ENCODE assay signal across 8 cellular contexts in genomic region chr1:120069067-120069919, GRCh38. TPM values are rescaled to one million over a fixed set of nuclear protein-coding genes. Genes with fewer than 3 reads are reported as not detected.
DNase-seq lines count a peak whose midpoint lies in the region; ATAC-seq and TF ChIP-seq lines count a peak whose summit lies in the region.
"Not testable (repeated sequence)": the region's sequence is repeated elsewhere in the genome, so short reads cannot be mapped to it uniquely, and the experiment has no call there.

TSS of gene NOTCH2 (minus strand) at chr1:120069662. CDS start at chr1:120069406, 256 bp downstream.

- 0 to 1% methylated on average over 17 to 70 of the region's 95 CpGs for WGBS in aorta, 2 donors

- H3K27ac ChIP-seq in aorta (ENCODE audit: low read depth in 1 of 2, low read length in 2 of 2), result peak within 1 kb of the TSS; percentile 43 to 67

- TF ChIP-seq POLR2A in NB4 (IDR thresholded peaks at IDR 0.05; ENCODE audit: extremely low read depth, insufficient read length); erythroblast (IDR thresholded peaks at IDR 0.05; ENCODE audit: low read length): not testable (repeated sequence)

- H3K4me3 ChIP-seq in NB4 (ENCODE audit: low read depth, low read length) (peak within 1 kb of the TSS; percentile 38), aorta (ENCODE audit: low read length in 2 of 2) (peak within 1 kb of the TSS in 1 of 2 donors; percentile 91)

- DNase-seq in NB4 (ENCODE audit: low read depth), result peak; percentile 56
- DNase-seq in T-helper 9 cell, result peak; percentile 52
- peak; percentile 52 for DNase-seq in activated gamma-delta T cell (lab: John Stamatoyannopoulos, UW)
- DNase-seq in erythroblast (lab: John Stamatoyannopoulos, UW), result peak; percentile 93
- peak; percentile 1 for DNase-seq in medulla oblongata (ENCODE audit: extremely low spot score)
- peak; percentile 44 to 48 (median 48) for DNase-seq in stimulated activated CD4-positive, alpha-beta T cell treated with anti-CD3 and anti-CD28 coated beads, Interleukin-12 subunit alpha, Interleukin-12 subunit beta, amount 100 ng/mL, for 48 hours (ENCODE audit: low read depth in 2 of 3, low spot score in 1 of 3)
- DNase-seq in aorta, result peak; percentile 85 to 89

- not testable (repeated sequence) for H3K9me3 ChIP-seq in aorta (ENCODE audit: control insufficient read depth, low read length)

- H3K4me1 ChIP-seq in aorta (ENCODE audit: control insufficient read depth in 1 of 2, insufficient read depth in 2 of 2, low read length in 2 of 2), result not testable (repeated sequence)

- TF ChIP-seq CTCF in NB4 (IDR thresholded peaks at IDR 0.05; ENCODE audit: low read depth, low read length), result not testable (repeated sequence)

- peak; percentile 60 for ATAC-seq in GM19035 (IDR thresholded peaks at IDR 0.05; ENCODE audit: unreplicated experiment)
- ATAC-seq in aorta (ENCODE audit: low FRiP score), result peak; percentile 66

- H3K36me3 ChIP-seq in aorta (ENCODE audit: control insufficient read depth in 1 of 2, insufficient read depth in 2 of 2, low read length in 1 of 2), result not testable (repeated sequence)

- intact Hi-C loops in aorta (cut with DNase I), result not testable (repeated sequence)

- H3K27me3 ChIP-seq in aorta (ENCODE audit: control insufficient read depth in 1 of 2, insufficient read depth in 2 of 2, low read length in 1 of 2), result not testable (repeated sequence)

RNA-seq across cellular contexts. Expression of gene NOTCH2, which starts in this region (rescaled TPM):
- total RNA-seq in aorta, result 100 to 1,000 TPM; 197 to 216 TPM
- polyA plus RNA-seq in aorta, result 10 to 100 TPM in 1 of 2 donors, 1 to 10 TPM in 1; 6.8 to 23.8 TPM

Comparison
In these comparisons a context has a peak if more than half of its experiments do, and no peak if none do; other contexts are left out.
1. DNase-seq: peak in every context shown above with its lines; median percentile 93 in erythroblast; 87 in aorta; 56 in NB4; 52 in T-helper 9 cell; 52 in activated gamma-delta T cell; 48 in stimulated activated CD4-positive, alpha-beta T cell treated with anti-CD3 and anti-CD28 coated beads, Interleukin-12 subunit alpha, Interleukin-12 subunit beta, amount 100 ng/mL, for 48 hours; 1 in medulla oblongata.